12 cellular contexts compared by ENCODE assay signal in genomic region chr2:96737831-96738230, GRCh38. TPM values are rescaled to one million over a fixed set of nuclear protein-coding genes. Genes with fewer than 3 reads are reported as not detected.
DNase-seq lines count a peak whose midpoint lies in the region; ATAC-seq and TF ChIP-seq lines count a peak whose summit lies in the region.
"Had no signal": no experiment of that assay in that cellular context is flagged by ENCODE, and none has a peak within 500 bp of the region (broad histone marks: within the 10 kb centered on the region; RNA-seq: fewer than 3 reads in every experiment).

No MANE protein-coding gene starts in this region.

- intact Hi-C loops in testis (cut with DNase I; ENCODE audit: low total_unique reads) = no loop called here

- H3K4me1 ChIP-seq in smooth muscle cell (ENCODE audit: low read depth) = peaks cover 9% of the 10 kb centered on the region
- peaks cover 8% of the 10 kb centered on the region for H3K4me1 ChIP-seq in testis

- H3K27ac Mint-ChIP-seq in activated naive CD8-positive, alpha-beta T cell = no peak overlapping the region
- H3K27ac Mint-ChIP-seq in activated naive CD8-positive, alpha-beta T cell treated with anti-CD3 and anti-CD28 coated beads for 36 hours = no peak overlapping the region
- H3K27ac Mint-ChIP-seq in T-cell = no peak overlapping the region

- H3K4me3 Mint-ChIP-seq in activated naive CD8-positive, alpha-beta T cell = peak overlapping the region; percentile 61
- no peak overlapping the region for H3K4me3 Mint-ChIP-seq in activated naive CD8-positive, alpha-beta T cell treated with anti-CD3 and anti-CD28 coated beads for 36 hours
- H3K4me3 Mint-ChIP-seq in T-cell = peak overlapping the region; percentile 1 to 8 (median 5)

- H3K27me3 Mint-ChIP-seq in activated naive CD8-positive, alpha-beta T cell = no peaks in the 10 kb centered on the region
- no peaks in the 10 kb centered on the region for H3K27me3 Mint-ChIP-seq in activated naive CD8-positive, alpha-beta T cell treated with anti-CD3 and anti-CD28 coated beads for 36 hours
- no peaks in the 10 kb centered on the region for H3K27me3 Mint-ChIP-seq in T-cell

- CTCF ChIA-PET in T-cell (lab: Charles Lee) = no interaction called here

- H3K27me3 ChIP-seq in smooth muscle cell (ENCODE audit: low read depth) (no peaks in the 10 kb centered on the region), testis (no peaks in the 10 kb centered on the region)
- H3K27me3 ChIP-seq: gastrocnemius medialis, tibial nerve had no signal

- H3K4me3 ChIP-seq in epithelial cell of proximal tubule (ENCODE audit: low read depth, low read length) = peak overlapping the region; percentile 5
- no peak overlapping the region for H3K4me3 ChIP-seq in smooth muscle cell
- no peak overlapping the region for H3K4me3 ChIP-seq in testis
- H3K4me3 ChIP-seq: gastrocnemius medialis, tibial nerve had no signal

- no peak overlapping the region for H3K9ac ChIP-seq in smooth muscle cell (ENCODE audit: low read depth)

- no peak for TF ChIP-seq CTCF in epithelial cell of proximal tubule (conservative IDR thresholded peaks at IDR 0.05; ENCODE audit: low read depth, low read length)
- TF ChIP-seq CTCF in smooth muscle cell (IDR thresholded peaks at IDR 0.05; ENCODE audit: borderline replicate concordance, insufficient read depth, poor library complexity, severe bottlenecking) = no peak
- no peak for TF ChIP-seq CTCF in testis (IDR thresholded peaks at IDR 0.05)

- H3K9me3 Mint-ChIP-seq in activated naive CD8-positive, alpha-beta T cell (ENCODE audit: low read depth) = no peaks in the 10 kb centered on the region
- no peaks in the 10 kb centered on the region for H3K9me3 Mint-ChIP-seq in activated naive CD8-positive, alpha-beta T cell treated with anti-CD3 and anti-CD28 coated beads for 36 hours
- H3K9me3 Mint-ChIP-seq in T-cell = no peaks in the 10 kb centered on the region

- no peaks in the 10 kb centered on the region for H3F3A ChIP-seq in smooth muscle cell (ENCODE audit: low read depth)

- no peak for DNase-seq in activated naive CD8-positive, alpha-beta T cell treated with anti-CD3 and anti-CD28 coated beads for 36 hours
- peak in 10 of 34 experiments; percentile 9 to 34 (median 18) for DNase-seq in T-cell
- no peak for DNase-seq in epithelial cell of proximal tubule (ENCODE audit: low read depth)
- no peak for DNase-seq in smooth muscle cell (lab: John Stamatoyannopoulos, UW; ENCODE audit: unreplicated experiment)
- DNase-seq in testis = no peak
- no peak for DNase-seq in NCI-H446 treated with DMSO at 0.1 percent for 48 hours (lab: John Stamatoyannopoulos, UW)
- no peak for DNase-seq in activated T-cell treated with anti-CD3 and anti-CD28 coated beads, Interleukin-2, amount 50 U/mL, for 48 hours
- DNase-seq: activated CD4-positive, alpha-beta T cell treated with anti-CD3 and anti-CD28 coated beads for 4 hours; activated naive CD4-positive, alpha-beta T cell treated with anti-CD3 and anti-CD28 coated beads, Interleukin-2, amount 50 U/mL, for 16 hours; gastrocnemius medialis had no signal

- peak overlapping the region; percentile 13 for H3K4me2 ChIP-seq in smooth muscle cell

- H3K36me3 ChIP-seq in smooth muscle cell (ENCODE audit: low read depth) = no peaks in the 10 kb centered on the region
- H3K36me3 ChIP-seq in testis (ENCODE audit: low read depth, missing control alignments) = no peaks in the 10 kb centered on the region

- no peak overlapping the region for H2AFZ ChIP-seq in smooth muscle cell (ENCODE audit: low read depth)

- whole genome bisulfite sequencing in smooth muscle cell (ENCODE audit: low lambda C conversion rate) = 98% methylated on average over 2 of the region's 2 CpGs
- 60 to 70% methylated on average over 2 of the region's 2 CpGs for WGBS in testis, 2 donors

- no peaks in the 10 kb centered on the region for H3K9me3 ChIP-seq in smooth muscle cell (replicated peaks; ENCODE audit: low read depth)
- H3K9me3 ChIP-seq in testis = no peaks in the 10 kb centered on the region
- H3K9me3 ChIP-seq: gastrocnemius medialis, tibial nerve had no signal

- no peak for ATAC-seq in T-cell (replicated peaks in 1 of 4)
- ATAC-seq: gastrocnemius medialis had no signal

- no peak for TF ChIP-seq POLR2A in testis (IDR thresholded peaks at IDR 0.05)

- POLR2A ChIA-PET in T-cell (lab: Charles Lee) = interaction anchor here in 1 of 2 donors (0.6 kb wide), 1 partner anchor 103 kb away, joined by 11 read pairs; no protein-coding TSS in a partner anchor

- peaks cover 23% of the 10 kb centered on the region for H3K79me2 ChIP-seq in smooth muscle cell (ENCODE audit: low read depth)

- H3K36me3 Mint-ChIP-seq in activated naive CD8-positive, alpha-beta T cell = peaks cover 8% of the 10 kb centered on the region
- H3K36me3 Mint-ChIP-seq in activated naive CD8-positive, alpha-beta T cell treated with anti-CD3 and anti-CD28 coated beads for 36 hours = peaks cover 6% of the 10 kb centered on the region
- H3K36me3 Mint-ChIP-seq in T-cell = peaks cover 23% of the 10 kb centered on the region

- H3K4me1 Mint-ChIP-seq in activated naive CD8-positive, alpha-beta T cell (ENCODE audit: low read depth) = peaks cover 26% of the 10 kb centered on the region
- peaks cover 20% of the 10 kb centered on the region for H3K4me1 Mint-ChIP-seq in activated naive CD8-positive, alpha-beta T cell treated with anti-CD3 and anti-CD28 coated beads for 36 hours
- peaks cover 36 to 47% (median 40%) of the 10 kb centered on the region in 3 donors for H3K4me1 Mint-ChIP-seq in T-cell

- H3K27ac ChIP-seq in smooth muscle cell (ENCODE audit: low read depth) = no peak overlapping the region
- no peak overlapping the region for H3K27ac ChIP-seq in testis
- H3K27ac ChIP-seq: gastrocnemius medialis, tibial nerve had no signal

- peaks cover 7% of the 10 kb centered on the region for H4K20me1 ChIP-seq in smooth muscle cell (ENCODE audit: low read depth)

RNA-seq across cellular contexts. Expression of gene LMAN2L, which starts 2.0 kb away (rescaled TPM):
- 1 to 10 TPM; 4.5 to 5.2 TPM for total RNA-seq in activated naive CD8-positive, alpha-beta T cell treated with anti-CD3 and anti-CD28 coated beads for 36 hours
- total RNA-seq in T-cell (1 to 10 TPM; 4.7 to 8.9 (median 7.8) TPM), epithelial cell of proximal tubule (13.0 and 22.3 TPM in 2 replicates), smooth muscle cell (19.1 and 26.2 TPM in 2 replicates), testis (10 to 100 TPM; 24.2 to 24.5 TPM)
- polyA plus RNA-seq in smooth muscle cell (32.5 and 32.9 TPM in 2 replicates), testis (ENCODE audit: insufficient read depth, low read depth, low replicate concordance) (25.2 TPM)

RNA-seq across cellular contexts. Expression of gene CNNM4, which starts 22.9 kb away (rescaled TPM):
- total RNA-seq in activated naive CD8-positive, alpha-beta T cell treated with anti-CD3 and anti-CD28 coated beads for 36 hours = 1 to 10 TPM; 5.9 to 6.2 TPM
- total RNA-seq in T-cell = 1 to 10 TPM; 5.3 to 9.4 (median 6.4) TPM
- total RNA-seq in epithelial cell of proximal tubule = 5.7 and 9.0 TPM in 2 replicates
- total RNA-seq in smooth muscle cell = 4.4 and 7.2 TPM in 2 replicates
- polyA plus RNA-seq in smooth muscle cell = 9.3 and 10.1 TPM in 2 replicates
- total RNA-seq in testis = 10 to 100 TPM; 18.0 to 18.4 TPM
- 21.8 TPM for polyA plus RNA-seq in testis (ENCODE audit: insufficient read depth, low read depth, low replicate concordance)
